9 cellular contexts compared by ENCODE assay signal in the genomic region with DNA sequence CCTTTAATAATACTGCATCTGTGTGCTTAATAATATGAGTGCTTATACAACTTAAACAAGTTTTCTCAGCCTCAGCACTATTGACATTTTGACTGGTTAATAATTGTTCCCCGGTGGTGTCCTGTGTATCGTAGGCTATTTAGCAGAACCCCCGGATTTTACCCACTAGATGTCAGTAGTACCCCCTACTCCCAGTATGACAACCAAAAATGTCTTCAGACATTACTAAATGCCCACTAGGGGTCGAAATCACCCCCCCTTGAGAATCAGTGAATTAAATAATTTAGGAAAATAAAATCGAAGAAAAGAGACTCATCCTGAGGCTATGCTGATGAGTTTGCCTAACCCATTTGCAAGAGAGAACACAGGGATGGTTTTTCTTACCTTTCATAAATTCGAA.
DNase-seq lines count a peak whose midpoint lies in the region; ATAC-seq, FAIRE-seq and TF ChIP-seq lines count a peak whose summit lies in the region.
"Had no signal": no experiment of that assay in that cellular context is flagged by ENCODE, and none has a peak within 500 bp of the region (broad histone marks: within the 10 kb centered on the region; RNA-seq: fewer than 3 reads in every experiment).

No MANE protein-coding gene starts in this region.

- H3K36me3 ChIP-seq in RWPE2 (ENCODE audit: low read depth), result no peaks in the 10 kb centered on the region
- H3K36me3 ChIP-seq in pancreas, result no peaks in the 10 kb centered on the region

- H3K9me3 ChIP-seq in RWPE2 (ENCODE audit: severe bottlenecking), result no peaks in the 10 kb centered on the region
- no peaks in the 10 kb centered on the region for H3K9me3 ChIP-seq in pancreas

- H3K4me3 ChIP-seq in RWPE2 (ENCODE audit: severe bottlenecking), result no peak overlapping the region
- peak overlapping the region in 1 of 4 donors; percentile 49 for H3K4me3 ChIP-seq in pancreas

- peak; percentile 32 for DNase-seq in DMS53 (lab: John Stamatoyannopoulos, UW)
- DNase-seq in DMS53 treated with DMSO at 0.1 percent for 48 hours (lab: John Stamatoyannopoulos, UW; ENCODE audit: unreplicated experiment), result no peak
- no peak for DNase-seq in RWPE2 (ENCODE audit: low spot score)
- no peak for DNase-seq in pancreas
- DNase-seq in ureter (ENCODE audit: low spot score), result no peak
- no peak for DNase-seq in frontal cortex (ENCODE audit: low spot score in 2 of 2)

- ATAC-seq in HG03097 (IDR thresholded peaks at IDR 0.05; ENCODE audit: low FRiP score, unreplicated experiment) (peak; percentile 76), RWPE2 (ENCODE audit: low read depth) (peak; percentile 67; the same call in 2 of the 3 replicates), pancreas (peak; percentile 31 to 44 (median 41))
- ATAC-seq in activated CD4-positive, CD25-positive, alpha-beta regulatory T cell treated with anti-CD3 and anti-CD28 coated beads, Interleukin-2, amount 50 U/mL, for 24 hours, result no peak

- H3K27ac ChIP-seq in RWPE2 (ENCODE audit: poor library complexity, severe bottlenecking), result no peak overlapping the region
- no peak overlapping the region for H3K27ac ChIP-seq in pancreas

- H3K4me1 ChIP-seq in RWPE2 (ENCODE audit: insufficient read depth, poor library complexity, severe bottlenecking), result no peaks in the 10 kb centered on the region
- no peaks in the 10 kb centered on the region for H3K4me1 ChIP-seq in pancreas

- TF ChIP-seq CTCF in RWPE2 (IDR thresholded peaks at IDR 0.05; ENCODE audit: poor library complexity, severe bottlenecking), result peak; percentile 77
- peak in 1 of 4 donors; percentile 10 for TF ChIP-seq CTCF in pancreas (IDR thresholded peaks at IDR 0.05)

- intact Hi-C loops in pancreas (cut with DNase I), result no loop called here

- no peak for FAIRE-seq in pancreas (lab: Jason Lieb, UNC)
- no peak for FAIRE-seq in frontal cortex (lab: Jason Lieb, UNC)
- FAIRE-seq: A204.1 had no signal

- H3K27me3 ChIP-seq in RWPE2 (ENCODE audit: insufficient read depth, poor library complexity, severe bottlenecking), result no peaks in the 10 kb centered on the region
- H3K27me3 ChIP-seq in pancreas, result no peaks in the 10 kb centered on the region

- WGBS in pancreas, 2 donors, result 23 to 32% methylated on average over 6 of the region's 6 CpGs

Comparison
In these comparisons a context has a peak if more than half of its experiments do, and no peak if none do; other contexts are left out.
1. ATAC-seq: peak in HG03097 (single experiment), RWPE2 (single experiment) and pancreas (4 of 4); none in activated CD4-positive, CD25-positive, alpha-beta regulatory T cell treated with anti-CD3 and anti-CD28 coated beads, Interleukin-2, amount 50 U/mL, for 24 hours (0 of 2).